10 cellular contexts compared by ENCODE assay signal in the genomic region with DNA sequence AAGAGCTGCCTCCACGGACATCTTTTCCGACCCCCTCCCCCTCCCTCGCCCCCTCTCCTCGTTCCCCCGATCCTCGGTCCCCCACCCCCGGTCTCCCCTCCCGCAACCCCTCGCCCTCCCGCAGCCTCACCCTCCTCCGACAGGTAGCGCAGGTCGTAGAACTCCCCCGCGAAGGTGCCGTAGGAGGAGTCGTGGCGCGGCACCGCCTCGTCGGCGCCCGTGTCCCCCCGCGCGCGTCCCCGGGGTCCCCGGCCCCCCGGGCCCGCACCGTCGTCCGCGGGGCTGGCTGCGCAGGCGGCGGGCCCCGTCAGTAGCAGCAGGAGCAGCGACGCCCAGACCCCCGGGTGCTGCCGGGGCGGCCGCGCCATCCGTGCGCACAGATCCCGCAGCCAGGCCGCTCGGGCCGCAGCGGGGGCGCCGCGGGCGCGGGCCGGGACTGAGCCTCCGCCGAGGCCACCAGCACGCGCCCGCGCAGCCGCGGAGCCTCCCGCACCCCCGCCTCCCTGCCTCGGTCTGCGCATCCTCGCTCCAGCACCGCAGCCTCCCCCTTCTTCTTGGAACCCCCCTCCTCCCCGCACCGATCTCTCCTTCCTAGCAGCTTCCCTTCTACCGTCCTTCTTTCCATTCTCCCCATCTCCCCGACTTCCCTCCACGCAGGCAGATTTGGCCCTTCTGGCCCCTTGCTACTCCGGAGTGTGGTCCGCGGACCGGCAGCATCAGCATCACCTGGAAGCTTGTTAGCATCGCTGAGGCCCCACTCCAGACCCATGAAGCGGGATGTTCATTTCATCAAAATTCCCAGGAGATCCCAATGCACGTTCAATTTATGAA. TPM values are rescaled to one million over a fixed set of nuclear protein-coding genes. Genes with fewer than 3 reads are reported as not detected.
DNase-seq lines count a peak whose midpoint lies in the region; ATAC-seq and TF ChIP-seq lines count a peak whose summit lies in the region.
"Had no signal": no experiment of that assay in that cellular context is flagged by ENCODE, and none has a peak within 500 bp of the region (broad histone marks: within the 10 kb centered on the region; RNA-seq: fewer than 3 reads in every experiment).

A gene with protein sequence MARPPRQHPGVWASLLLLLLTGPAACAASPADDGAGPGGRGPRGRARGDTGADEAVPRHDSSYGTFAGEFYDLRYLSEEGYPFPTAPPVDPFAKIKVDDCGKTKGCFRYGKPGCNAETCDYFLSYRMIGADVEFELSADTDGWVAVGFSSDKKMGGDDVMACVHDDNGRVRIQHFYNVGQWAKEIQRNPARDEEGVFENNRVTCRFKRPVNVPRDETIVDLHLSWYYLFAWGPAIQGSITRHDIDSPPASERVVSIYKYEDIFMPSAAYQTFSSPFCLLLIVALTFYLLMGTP (minus strand): TSS at position 479 of the 831 bp plus-strand sequence. CDS start 111 bp downstream, at position 368.

- no peak within 1 kb of the TSS for H3K27ac Mint-ChIP-seq in activated naive CD8-positive, alpha-beta T cell
- no peak within 1 kb of the TSS for H3K27ac Mint-ChIP-seq in activated naive CD8-positive, alpha-beta T cell treated with anti-CD3 and anti-CD28 coated beads, Interleukin-2, amount 50 U/mL, for 24 hours

- no peak within 1 kb of the TSS for H3K27ac ChIP-seq in coronary artery

- H3K4me3 ChIP-seq in coronary artery (peak within 1 kb of the TSS; percentile 63), mucosa of stomach (ENCODE audit: low read length) (no peak within 1 kb of the TSS)

- DNase-seq in activated naive CD8-positive, alpha-beta T cell treated with anti-CD3 and anti-CD28 coated beads, Interleukin-2, amount 50 U/mL, for 24 hours = no peak
- no peak for DNase-seq in coronary artery (ENCODE audit: low spot score)
- no peak for DNase-seq in ureter (ENCODE audit: low spot score)
- no peak for DNase-seq in NCI-H2029 (lab: John Stamatoyannopoulos, UW)
- no peak for DNase-seq in DMS79 treated with DMSO at 0.1 percent for 48 hours (lab: John Stamatoyannopoulos, UW)
- DNase-seq in GM19240 (ENCODE audit: insufficient read length, low spot score) = no peak
- DNase-seq: effector CD4-positive, alpha-beta T cell; SHP77 had no signal

- no peaks in the 10 kb centered on the region for H3K36me3 Mint-ChIP-seq in activated naive CD8-positive, alpha-beta T cell
- H3K36me3 Mint-ChIP-seq in activated naive CD8-positive, alpha-beta T cell treated with anti-CD3 and anti-CD28 coated beads, Interleukin-2, amount 50 U/mL, for 24 hours (ENCODE audit: low read depth) = no peaks in the 10 kb centered on the region

- peaks cover 4% of the 10 kb centered on the region for H3K4me1 Mint-ChIP-seq in activated naive CD8-positive, alpha-beta T cell (ENCODE audit: low read depth)
- H3K4me1 Mint-ChIP-seq in activated naive CD8-positive, alpha-beta T cell treated with anti-CD3 and anti-CD28 coated beads, Interleukin-2, amount 50 U/mL, for 24 hours = no peaks in the 10 kb centered on the region

- peaks cover 26% of the 10 kb centered on the region for H3K27me3 ChIP-seq in mucosa of stomach (ENCODE audit: control insufficient read depth, insufficient read depth, low read length)

- no peaks in the 10 kb centered on the region for H3K36me3 ChIP-seq in mucosa of stomach (ENCODE audit: control insufficient read depth, insufficient read depth, low read length)

- TF ChIP-seq CTCF in coronary artery (IDR thresholded peaks at IDR 0.05) = no peak

- H3K27me3 Mint-ChIP-seq in activated naive CD8-positive, alpha-beta T cell = peaks cover 39% of the 10 kb centered on the region
- H3K27me3 Mint-ChIP-seq in activated naive CD8-positive, alpha-beta T cell treated with anti-CD3 and anti-CD28 coated beads, Interleukin-2, amount 50 U/mL, for 24 hours = peaks cover 62% of the 10 kb centered on the region

- peak within 1 kb of the TSS; percentile 77 for H3K4me3 Mint-ChIP-seq in activated naive CD8-positive, alpha-beta T cell
- no peak within 1 kb of the TSS for H3K4me3 Mint-ChIP-seq in activated naive CD8-positive, alpha-beta T cell treated with anti-CD3 and anti-CD28 coated beads, Interleukin-2, amount 50 U/mL, for 24 hours

- no peaks in the 10 kb centered on the region for H3K9me3 Mint-ChIP-seq in activated naive CD8-positive, alpha-beta T cell (ENCODE audit: low read depth)
- H3K9me3 Mint-ChIP-seq in activated naive CD8-positive, alpha-beta T cell treated with anti-CD3 and anti-CD28 coated beads, Interleukin-2, amount 50 U/mL, for 24 hours = peaks cover 10% of the 10 kb centered on the region

- H3K9me3 ChIP-seq in mucosa of stomach (ENCODE audit: control insufficient read depth, low read length) = no peaks in the 10 kb centered on the region

- no peaks in the 10 kb centered on the region for H3K4me1 ChIP-seq in mucosa of stomach (ENCODE audit: control insufficient read depth, insufficient read depth, low read length)

- ATAC-seq in activated naive CD8-positive, alpha-beta T cell treated with anti-CD3 and anti-CD28 coated beads, Interleukin-2, amount 50 U/mL, for 24 hours = no peak

- peak within 1 kb of the TSS; percentile 7 for H3K9ac ChIP-seq in mucosa of stomach (ENCODE audit: low read length)

RNA-seq across cellular contexts. Expression of the gene that starts here (rescaled TPM):
- total RNA-seq in ureter = 11.0 TPM
